In genomic region chr2:219543596-219544358, GRCh38 we compare ENCODE assay signal across 1 cellular context.
TF ChIP-seq lines count a peak whose summit lies in the region.

Gene CHPF, minus strand, starts transcription at chr2:219543809. Its CDS starts 271 bp downstream, at chr2:219543538.
Gene TMEM198, plus strand, starts transcription at chr2:219544028. Its CDS starts 700 bp downstream, at chr2:219544728.

TF ChIP-seq in HepG2, 621 proteins besides CTCF, POLR2A, EP300 and RAD21 (continued from another document and continues in another):
- TF ChIP-seq THAP9 (CRISPR knock-in tag; IDR thresholded peaks at IDR 0.05; ENCODE audit: borderline replicate concordance) = peak; percentile 59; the same call in 1 of the 2 replicates
- peak; percentile 78 for TF ChIP-seq ZNF687 (CRISPR knock-in tag; IDR thresholded peaks at IDR 0.05)
- no peak for TF ChIP-seq ZNF484 (CRISPR knock-in tag; IDR thresholded peaks at IDR 0.05; ENCODE audit: borderline replicate concordance, low read depth)
- TF ChIP-seq ZBTB20 (CRISPR knock-in tag; IDR thresholded peaks at IDR 0.05; ENCODE audit: borderline replicate concordance, low read depth) = peak; percentile 93
- peak; percentile 50 for TF ChIP-seq ZNF407 (CRISPR knock-in tag; IDR thresholded peaks at IDR 0.05; ENCODE audit: not compliant biosample characterization)
- TF ChIP-seq FOXC1 (CRISPR knock-in tag; IDR thresholded peaks at IDR 0.05; ENCODE audit: borderline replicate concordance) = no peak; the same call in 1 of the 2 replicates
- peak; percentile 70 for TF ChIP-seq PHF8 (CRISPR knock-in tag; IDR thresholded peaks at IDR 0.05)
- TF ChIP-seq SIN3B (IDR thresholded peaks at IDR 0.05; ENCODE audit: low read length) = peak; percentile 22; the same call in 1 of the 2 replicates
- TF ChIP-seq SUZ12 (IDR thresholded peaks at IDR 0.05; ENCODE audit: low read depth, low read length) = no peak
- TF ChIP-seq NR2C2 (CRISPR knock-in tag; IDR thresholded peaks at IDR 0.05; ENCODE audit: borderline replicate concordance) = peak; percentile 95
- peak; percentile 96 for TF ChIP-seq IKZF4 (CRISPR knock-in tag; IDR thresholded peaks at IDR 0.05; ENCODE audit: borderline replicate concordance, low read depth, not compliant biosample characterization)
- peak; percentile 78; the same call in 1 of the 2 replicates for TF ChIP-seq SMAD3 (CRISPR knock-in tag; IDR thresholded peaks at IDR 0.05)
- TF ChIP-seq GPN1 (CRISPR knock-in tag; IDR thresholded peaks at IDR 0.05; ENCODE audit: borderline replicate concordance) = no peak
- peak; percentile 100 for TF ChIP-seq CREB1 (IDR thresholded peaks at IDR 0.05)
- TF ChIP-seq CREB1 (CRISPR knock-in tag; IDR thresholded peaks at IDR 0.05) = peak; percentile 97
- TF ChIP-seq SETDB1 (CRISPR knock-in tag; IDR thresholded peaks at IDR 0.05; ENCODE audit: borderline replicate concordance) = no peak
- TF ChIP-seq MTF2 (CRISPR knock-in tag; IDR thresholded peaks at IDR 0.05; ENCODE audit: borderline replicate concordance) = no peak
- TF ChIP-seq PBX2 (CRISPR knock-in tag; IDR thresholded peaks at IDR 0.05) = peak; percentile 81
- peak; percentile 68 for TF ChIP-seq RXRB (CRISPR knock-in tag; IDR thresholded peaks at IDR 0.05; ENCODE audit: borderline replicate concordance)
- no peak for TF ChIP-seq ZC3H4 (CRISPR knock-in tag; IDR thresholded peaks at IDR 0.05; ENCODE audit: borderline replicate concordance)
- peak; percentile 92 for TF ChIP-seq DR1 (CRISPR knock-in tag; IDR thresholded peaks at IDR 0.05)
- no peak for TF ChIP-seq ZBTB1 (CRISPR knock-in tag; IDR thresholded peaks at IDR 0.05; ENCODE audit: borderline replicate concordance)
- TF ChIP-seq ZNF333 (CRISPR knock-in tag; IDR thresholded peaks at IDR 0.05; ENCODE audit: borderline replicate concordance) = no peak; the same call in 1 of the 2 replicates
- TF ChIP-seq SCMH1 (CRISPR knock-in tag; IDR thresholded peaks at IDR 0.05; ENCODE audit: borderline replicate concordance) = no peak
- peak; percentile 86 for TF ChIP-seq ZNF678 (CRISPR knock-in tag; IDR thresholded peaks at IDR 0.05)
- TF ChIP-seq HMG20B (CRISPR knock-in tag; conservative IDR thresholded peaks at IDR 0.05) = no peak
- TF ChIP-seq CENPBD1 (CRISPR knock-in tag; IDR thresholded peaks at IDR 0.05; ENCODE audit: borderline replicate concordance, low read depth) = no peak
- peak; percentile 88 for TF ChIP-seq TFAP4 (IDR thresholded peaks at IDR 0.05; ENCODE audit: borderline replicate concordance, low read depth)
- peak; percentile 95 for TF ChIP-seq ZNF264 (CRISPR knock-in tag; IDR thresholded peaks at IDR 0.05)
- no peak for TF ChIP-seq TRIM24 (CRISPR knock-in tag; IDR thresholded peaks at IDR 0.05)
- no peak for TF ChIP-seq GFI1 (CRISPR knock-in tag; IDR thresholded peaks at IDR 0.05; ENCODE audit: borderline replicate concordance)
- TF ChIP-seq NPAS2 (CRISPR knock-in tag; IDR thresholded peaks at IDR 0.05; ENCODE audit: borderline replicate concordance) = no peak
- no peak for TF ChIP-seq U2AF2 (IDR thresholded peaks at IDR 0.05; ENCODE audit: low read depth, low read length)
- TF ChIP-seq PHF5A (CRISPR knock-in tag; IDR thresholded peaks at IDR 0.05; ENCODE audit: low read depth, unreplicated experiment) = peak; percentile 46
- TF ChIP-seq E2F5 (CRISPR knock-in tag; conservative IDR thresholded peaks at IDR 0.05) = 0 out of 2 replicates have a peak, but pooled peaks have one; percentile 55
- TF ChIP-seq SAFB2 (CRISPR knock-in tag; IDR thresholded peaks at IDR 0.05; ENCODE audit: borderline replicate concordance, low read depth) = no peak; the same call in 1 of the 2 replicates
